ENCODE assay signal across 1 cellular context in the genomic region with DNA sequence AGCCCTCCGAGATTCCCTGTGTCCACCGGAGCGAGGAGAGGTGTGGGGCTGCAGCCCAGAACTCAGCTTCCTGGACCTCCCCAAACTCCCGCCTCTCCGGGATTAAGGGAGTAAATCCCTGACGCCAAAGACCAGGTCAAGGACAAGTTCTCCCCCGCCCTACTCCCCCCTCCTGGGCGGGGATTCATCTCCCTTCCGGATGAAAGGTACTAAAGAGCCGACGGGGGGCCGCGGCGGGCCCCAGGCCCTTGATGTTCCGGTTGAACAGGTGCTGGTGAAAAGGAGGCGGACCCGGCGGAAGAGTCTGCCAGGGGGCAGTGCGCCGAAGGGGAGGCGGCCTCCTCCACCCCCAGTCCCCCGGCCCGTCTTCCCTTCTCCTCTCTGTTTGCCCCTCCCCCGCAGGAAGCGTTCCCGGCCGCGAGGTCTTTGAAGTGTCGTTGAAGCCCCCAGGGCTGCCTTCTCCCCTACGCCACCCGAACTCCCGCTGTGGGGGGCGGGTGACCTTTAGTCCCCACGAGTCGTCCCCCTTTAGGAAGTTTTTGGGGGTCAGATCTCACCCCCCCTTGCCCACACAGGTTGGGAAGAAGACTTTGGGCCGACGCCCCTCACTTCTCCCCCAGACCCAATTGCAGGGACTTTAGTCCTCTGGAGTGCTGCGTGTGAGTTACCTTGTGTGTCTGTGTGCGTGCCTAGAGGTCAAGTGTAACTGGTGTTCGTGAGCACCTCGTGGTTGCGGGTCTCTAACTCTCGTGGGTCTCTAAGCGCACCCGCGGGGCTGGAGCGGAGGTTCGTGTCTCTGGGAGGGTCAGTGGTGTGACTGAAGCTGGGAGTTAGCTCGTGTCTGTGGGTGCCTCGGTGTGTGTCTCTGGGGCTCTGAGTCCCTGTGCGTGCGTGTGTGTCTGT.
TF ChIP-seq lines count a peak whose summit lies in the region.

No MANE protein-coding gene starts in this region.

TF ChIP-seq in K562, 482 proteins besides CTCF, POLR2A, EP300 and RAD21 (continued from another document and continues in another):
- TF ChIP-seq ZNF592 (IDR thresholded peaks at IDR 0.05), result peak; percentile 57
- no peak for TF ChIP-seq CREB3 (tag; conservative IDR thresholded peaks at IDR 0.05; ENCODE audit: low read depth)
- peak; percentile 7; the same call in 1 of the 2 replicates for TF ChIP-seq CREM (IDR thresholded peaks at IDR 0.05; ENCODE audit: low read depth)
- TF ChIP-seq SRSF3 (IDR thresholded peaks at IDR 0.05; ENCODE audit: insufficient read depth, low read length), result 0 out of 2 replicates have a peak, but pooled peaks have one; percentile 20
- TF ChIP-seq ZBTB7A (IDR thresholded peaks at IDR 0.05; ENCODE audit: borderline replicate concordance, control insufficient read depth, low read depth, low read length), result peak; percentile 92
- TF ChIP-seq GATAD2A (IDR thresholded peaks at IDR 0.05), result 0 out of 2 replicates have a peak, but pooled peaks have one; percentile 39
- TF ChIP-seq HEY1 (CRISPR knock-in tag; IDR thresholded peaks at IDR 0.05; ENCODE audit: borderline replicate concordance), result no peak
- TF ChIP-seq HDAC1 (IDR thresholded peaks at IDR 0.05), result peak; percentile 37 to 40; a peak in 2 of 4 replicates
- peak; percentile 71 for TF ChIP-seq RBM25 (IDR thresholded peaks at IDR 0.05; ENCODE audit: low read depth, low read length, severe bottlenecking)
- peak; percentile 84; the same call in 1 of the 2 replicates for TF ChIP-seq TCF7 (IDR thresholded peaks at IDR 0.05; ENCODE audit: borderline replicate concordance)
- TF ChIP-seq KLF6 (CRISPR knock-in tag; IDR thresholded peaks at IDR 0.05; ENCODE audit: borderline replicate concordance), result no peak
- TF ChIP-seq, protein P1, sequence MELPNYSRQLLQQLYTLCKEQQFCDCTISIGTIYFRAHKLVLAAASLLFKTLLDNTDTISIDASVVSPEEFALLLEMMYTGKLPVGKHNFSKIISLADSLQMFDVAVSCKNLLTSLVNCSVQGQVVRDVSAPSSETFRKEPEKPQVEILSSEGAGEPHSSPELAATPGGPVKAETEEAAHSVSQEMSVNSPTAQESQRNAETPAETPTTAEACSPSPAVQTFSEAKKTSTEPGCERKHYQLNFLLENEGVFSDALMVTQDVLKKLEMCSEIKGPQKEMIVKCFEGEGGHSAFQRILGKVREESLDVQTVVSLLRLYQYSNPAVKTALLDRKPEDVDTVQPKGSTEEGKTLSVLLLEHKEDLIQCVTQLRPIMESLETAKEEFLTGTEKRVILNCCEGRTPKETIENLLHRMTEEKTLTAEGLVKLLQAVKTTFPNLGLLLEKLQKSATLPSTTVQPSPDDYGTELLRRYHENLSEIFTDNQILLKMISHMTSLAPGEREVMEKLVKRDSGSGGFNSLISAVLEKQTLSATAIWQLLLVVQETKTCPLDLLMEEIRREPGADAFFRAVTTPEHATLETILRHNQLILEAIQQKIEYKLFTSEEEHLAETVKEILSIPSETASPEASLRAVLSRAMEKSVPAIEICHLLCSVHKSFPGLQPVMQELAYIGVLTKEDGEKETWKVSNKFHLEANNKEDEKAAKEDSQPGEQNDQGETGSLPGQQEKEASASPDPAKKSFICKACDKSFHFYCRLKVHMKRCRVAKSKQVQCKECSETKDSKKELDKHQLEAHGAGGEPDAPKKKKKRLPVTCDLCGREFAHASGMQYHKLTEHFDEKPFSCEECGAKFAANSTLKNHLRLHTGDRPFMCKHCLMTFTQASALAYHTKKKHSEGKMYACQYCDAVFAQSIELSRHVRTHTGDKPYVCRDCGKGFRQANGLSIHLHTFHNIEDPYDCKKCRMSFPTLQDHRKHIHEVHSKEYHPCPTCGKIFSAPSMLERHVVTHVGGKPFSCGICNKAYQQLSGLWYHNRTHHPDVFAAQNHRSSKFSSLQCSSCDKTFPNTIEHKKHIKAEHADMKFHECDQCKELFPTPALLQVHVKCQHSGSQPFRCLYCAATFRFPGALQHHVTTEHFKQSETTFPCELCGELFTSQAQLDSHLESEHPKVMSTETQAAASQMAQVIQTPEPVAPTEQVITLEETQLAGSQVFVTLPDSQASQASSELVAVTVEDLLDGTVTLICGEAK (IDR thresholded peaks at IDR 0.05), result peak; percentile 39; the same call in 1 of the 2 replicates
- TF ChIP-seq, protein P1 (CRISPR knock-in tag; IDR thresholded peaks at IDR 0.05), result no peak
- TF ChIP-seq BCOR (IDR thresholded peaks at IDR 0.05), result peak; percentile 97
- peak in 1 of 3 experiments; percentile 85; a peak in 2 of 6 replicates for TF ChIP-seq ZBTB11 (CRISPR knock-in tag; IDR thresholded peaks at IDR 0.05)
- no peak for TF ChIP-seq STAT5B (CRISPR knock-in tag; IDR thresholded peaks at IDR 0.05)
- no peak for TF ChIP-seq ZNF644 (tag; IDR thresholded peaks at IDR 0.05; ENCODE audit: low read depth)
- TF ChIP-seq NR0B1 (IDR thresholded peaks at IDR 0.05; ENCODE audit: partially characterized antibody), result no peak
- no peak for TF ChIP-seq STAG1 (CRISPR knock-in tag; IDR thresholded peaks at IDR 0.05; ENCODE audit: borderline replicate concordance)
- TF ChIP-seq FOXM1 (IDR thresholded peaks at IDR 0.05; ENCODE audit: low read depth), result peak; percentile 28; the same call in 1 of the 2 replicates
- TF ChIP-seq FOXM1 (CRISPR knock-in tag; IDR thresholded peaks at IDR 0.05; ENCODE audit: low read depth), result no peak
- peak; percentile 84 for TF ChIP-seq BRD9 (IDR thresholded peaks at IDR 0.05; ENCODE audit: low read depth, partially characterized antibody)
- TF ChIP-seq NR2F6 (CRISPR knock-in tag; IDR thresholded peaks at IDR 0.05), result no peak
- TF ChIP-seq ATF4 (CRISPR knock-in tag; IDR thresholded peaks at IDR 0.05), result no peak
- TF ChIP-seq ARID3B (CRISPR knock-in tag; IDR thresholded peaks at IDR 0.05; ENCODE audit: borderline replicate concordance), result no peak
